8 cellular contexts compared by ENCODE assay signal in genomic region chr6:44222987-44223470, GRCh38.
A peak's percentile ranks its signal among the peaks of the same experiment; 100 is the strongest.
DNase-seq lines count a peak whose midpoint lies in the region; ATAC-seq and TF ChIP-seq lines count a peak whose summit lies in the region.

No MANE protein-coding gene starts in this region.

- peak overlapping the region; percentile 69 for H3K9ac ChIP-seq in Loucy (ENCODE audit: low read depth, low read length, poor library complexity, severe bottlenecking)

- H3K4me1 ChIP-seq in Loucy (ENCODE audit: insufficient read depth, low read length, poor library complexity, severe bottlenecking) (peaks cover 52% of the 10 kb centered on the region), muscle layer of duodenum (ENCODE audit: control insufficient read depth in 1 of 2, insufficient read depth in 2 of 2, low read length in 2 of 2) (peaks cover 27 to 83% of the 10 kb centered on the region in 2 donors)

- DNase-seq in caudate nucleus (lab: John Stamatoyannopoulos, UW): peak in 5 of 61 donors; percentile 25 to 74 (median 54)
- no peak for DNase-seq in AML-193 (lab: John Stamatoyannopoulos, UW)
- DNase-seq in NCI-H146 treated with DMSO at 0.1 percent for 48 hours (lab: John Stamatoyannopoulos, UW; ENCODE audit: unreplicated experiment): no peak

- ATAC-seq in GM18511 (IDR thresholded peaks at IDR 0.05; ENCODE audit: unreplicated experiment) (no peak), GM18502 (IDR thresholded peaks at IDR 0.05; ENCODE audit: poor library complexity, unreplicated experiment) (no peak)

- peak overlapping the region; percentile 73 for H3K27ac ChIP-seq in caudate nucleus (ENCODE audit: low read depth, low read length)
- peak overlapping the region; percentile 51 for H3K27ac ChIP-seq in muscle layer of duodenum (ENCODE audit: low read length)

- no peaks in the 10 kb centered on the region for H3K9me3 ChIP-seq in Loucy (ENCODE audit: insufficient read depth, low read depth, low read length)
- no peaks in the 10 kb centered on the region for H3K9me3 ChIP-seq in muscle layer of duodenum (ENCODE audit: control insufficient read depth in 1 of 2, low read length in 2 of 2)

- H2AFZ ChIP-seq in Loucy (ENCODE audit: low read length): peak overlapping the region; percentile 70

- peak overlapping the region; percentile 90 for H3K4me3 ChIP-seq in Loucy (ENCODE audit: low read length, poor library complexity, severe bottlenecking)
- H3K4me3 ChIP-seq in muscle layer of duodenum (ENCODE audit: low read depth in 1 of 2, low read length in 2 of 2): peak overlapping the region; percentile 50 to 76

- H3F3A ChIP-seq in Loucy (ENCODE audit: low read depth): peaks cover 6% of the 10 kb centered on the region; the same call in 1 of the 2 replicates

- H3K27me3 ChIP-seq in Loucy (ENCODE audit: insufficient read depth, low read length, poor library complexity, severe bottlenecking) (no peaks in the 10 kb centered on the region), muscle layer of duodenum (ENCODE audit: low read depth, low read length) (no peaks in the 10 kb centered on the region)

- H3K79me2 ChIP-seq in Loucy (ENCODE audit: insufficient read depth, low read length): peaks cover 34% of the 10 kb centered on the region

- peak overlapping the region; percentile 85 for H3K4me2 ChIP-seq in Loucy (ENCODE audit: low read depth, low read length, poor library complexity, severe bottlenecking)

- H3K36me3 ChIP-seq in Loucy (ENCODE audit: insufficient read depth, low read length) (no peaks in the 10 kb centered on the region), muscle layer of duodenum (ENCODE audit: control insufficient read depth in 1 of 2, insufficient read depth in 2 of 2, low read length in 2 of 2) (no peaks in the 10 kb centered on the region)

- H4K20me1 ChIP-seq in Loucy (ENCODE audit: insufficient read depth, low read length, poor library complexity, severe bottlenecking): no peaks in the 10 kb centered on the region

- TF ChIP-seq CTCF in GM12874 (IDR thresholded peaks at IDR 0.05; ENCODE audit: insufficient read depth, low read depth, low read length) (0 out of 2 replicates have a peak, but pooled peaks have one; percentile 3), Loucy (conservative IDR thresholded peaks at IDR 0.05; ENCODE audit: low read length) (no peak)

- no peaks in the 10 kb centered on the region for H3K9me2 ChIP-seq in Loucy (replicated peaks; ENCODE audit: low read depth, low read length)
